ENCODE assay signal across 4 cellular contexts in the genomic region with DNA sequence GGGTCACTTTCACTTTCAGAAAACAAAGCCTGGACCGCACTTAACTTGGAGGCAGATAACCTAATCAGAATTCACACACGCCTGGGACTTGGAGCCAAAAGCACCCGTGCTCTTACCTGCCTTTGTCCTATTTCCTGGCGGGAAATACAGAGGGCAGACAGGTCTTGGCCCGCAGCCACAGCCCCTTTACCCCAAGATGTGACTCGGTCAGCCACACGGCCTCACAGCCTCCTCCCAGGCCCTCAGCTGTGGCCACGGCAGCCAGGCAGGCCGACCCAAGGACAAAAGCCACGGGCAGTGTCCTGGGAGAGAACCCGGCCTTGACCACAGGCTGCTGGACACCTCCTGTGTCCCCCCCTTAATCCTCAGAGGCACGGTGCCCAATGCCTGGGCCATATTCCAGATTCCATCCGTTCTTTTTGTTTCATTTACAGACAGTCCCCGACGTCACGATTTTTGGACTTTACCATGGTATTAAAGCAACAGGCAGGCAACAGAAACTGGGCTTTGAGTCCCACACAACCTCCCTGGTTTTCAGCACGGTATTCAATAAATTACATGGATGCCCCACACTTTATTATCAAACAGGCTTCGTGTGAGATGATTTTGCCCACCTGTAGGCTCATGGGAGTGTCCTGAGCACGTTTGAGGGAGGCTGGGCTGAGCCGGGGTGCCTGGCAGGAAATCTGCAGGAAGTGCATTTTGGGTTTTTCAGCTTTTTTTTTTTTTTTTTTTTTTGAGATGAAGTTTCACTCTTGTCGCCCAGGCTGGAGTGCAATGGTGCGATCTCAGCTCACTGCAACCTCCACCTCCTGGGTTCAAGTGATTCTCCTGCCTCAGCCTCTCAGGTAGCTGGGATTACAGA.
TF ChIP-seq lines count a peak whose summit lies in the region.

No MANE protein-coding gene starts in this region.

TF ChIP-seq in IMR-90, 13 proteins besides CTCF, POLR2A, EP300 and RAD21:
- no peak for TF ChIP-seq FOS (IDR thresholded peaks at IDR 0.05; ENCODE audit: low read depth, low read length)

TF ChIP-seq in HepG2, 621 proteins besides CTCF, POLR2A, EP300 and RAD21 (continues in another document):
- TF ChIP-seq ZNF766 (CRISPR knock-in tag; IDR thresholded peaks at IDR 0.05; ENCODE audit: borderline replicate concordance): 0 out of 2 replicates have a peak, but pooled peaks have one; percentile 47
- TF ChIP-seq GABPB1 (CRISPR knock-in tag; IDR thresholded peaks at IDR 0.05): peak; percentile 35; the same call in 1 of the 2 replicates
- peak; percentile 28; the same call in 1 of the 2 replicates for TF ChIP-seq MED1 (CRISPR knock-in tag; IDR thresholded peaks at IDR 0.05)
- TF ChIP-seq CREBL2 (CRISPR knock-in tag; IDR thresholded peaks at IDR 0.05; ENCODE audit: borderline replicate concordance): 0 out of 2 replicates have a peak, but pooled peaks have one; percentile 69
- peak; percentile 48 for TF ChIP-seq CREB1 (IDR thresholded peaks at IDR 0.05)
- TF ChIP-seq CREB1 (CRISPR knock-in tag; IDR thresholded peaks at IDR 0.05): no peak
- TF ChIP-seq ZSCAN21 (CRISPR knock-in tag; IDR thresholded peaks at IDR 0.05; ENCODE audit: borderline replicate concordance): peak; percentile 58; the same call in 1 of the 2 replicates
- TF ChIP-seq SIN3B (IDR thresholded peaks at IDR 0.05; ENCODE audit: low read length): no peak
- peak; percentile 49 for TF ChIP-seq KAT8 (CRISPR knock-in tag; IDR thresholded peaks at IDR 0.05)
- TF ChIP-seq ZNF567 (CRISPR knock-in tag; IDR thresholded peaks at IDR 0.05; ENCODE audit: borderline replicate concordance): no peak
- TF ChIP-seq ZNF691 (CRISPR knock-in tag; IDR thresholded peaks at IDR 0.05; ENCODE audit: borderline replicate concordance, low read depth): peak; percentile 29; the same call in 1 of the 2 replicates
- TF ChIP-seq CEBPB (IDR thresholded peaks at IDR 0.05; ENCODE audit: borderline replicate concordance, low read depth, low read length): no peak
- no peak for TF ChIP-seq PRPF4 (IDR thresholded peaks at IDR 0.05; ENCODE audit: low read depth, low read length, poor library complexity, severe bottlenecking)
- TF ChIP-seq TAF1 (CRISPR knock-in tag; IDR thresholded peaks at IDR 0.05): peak; percentile 58
- TF ChIP-seq, protein P1, sequence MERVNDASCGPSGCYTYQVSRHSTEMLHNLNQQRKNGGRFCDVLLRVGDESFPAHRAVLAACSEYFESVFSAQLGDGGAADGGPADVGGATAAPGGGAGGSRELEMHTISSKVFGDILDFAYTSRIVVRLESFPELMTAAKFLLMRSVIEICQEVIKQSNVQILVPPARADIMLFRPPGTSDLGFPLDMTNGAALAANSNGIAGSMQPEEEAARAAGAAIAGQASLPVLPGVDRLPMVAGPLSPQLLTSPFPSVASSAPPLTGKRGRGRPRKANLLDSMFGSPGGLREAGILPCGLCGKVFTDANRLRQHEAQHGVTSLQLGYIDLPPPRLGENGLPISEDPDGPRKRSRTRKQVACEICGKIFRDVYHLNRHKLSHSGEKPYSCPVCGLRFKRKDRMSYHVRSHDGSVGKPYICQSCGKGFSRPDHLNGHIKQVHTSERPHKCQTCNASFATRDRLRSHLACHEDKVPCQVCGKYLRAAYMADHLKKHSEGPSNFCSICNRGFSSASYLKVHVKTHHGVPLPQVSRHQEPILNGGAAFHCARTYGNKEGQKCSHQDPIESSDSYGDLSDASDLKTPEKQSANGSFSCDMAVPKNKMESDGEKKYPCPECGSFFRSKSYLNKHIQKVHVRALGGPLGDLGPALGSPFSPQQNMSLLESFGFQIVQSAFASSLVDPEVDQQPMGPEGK (CRISPR knock-in tag; IDR thresholded peaks at IDR 0.05): peak; percentile 79
- TF ChIP-seq NFATC3 (CRISPR knock-in tag; IDR thresholded peaks at IDR 0.05): peak; percentile 77; the same call in 1 of the 2 replicates
- peak; percentile 92 for TF ChIP-seq ZNF274 (CRISPR knock-in tag; IDR thresholded peaks at IDR 0.05)
- TF ChIP-seq ZSCAN29 (CRISPR knock-in tag; conservative IDR thresholded peaks at IDR 0.05): peak; percentile 32; the same call in 1 of the 2 replicates
- TF ChIP-seq ZNF841 (CRISPR knock-in tag; IDR thresholded peaks at IDR 0.05; ENCODE audit: borderline replicate concordance): no peak
- TF ChIP-seq GTF3A (CRISPR knock-in tag; conservative IDR thresholded peaks at IDR 0.05): 0 out of 2 replicates have a peak, but pooled peaks have one; percentile 39
- no peak for TF ChIP-seq SRY (CRISPR knock-in tag; IDR thresholded peaks at IDR 0.05)
- no peak for TF ChIP-seq SRF (IDR thresholded peaks at IDR 0.05; ENCODE audit: low read depth, low read length)

TF ChIP-seq in SK-N-SH treated with all-trans-retinoic acid at 6 μM for 48 hours, 23 proteins besides CTCF, POLR2A, EP300 and RAD21:
- TF ChIP-seq ZNF8 (CRISPR knock-in tag; IDR thresholded peaks at IDR 0.05) (no peak), OSR1 (CRISPR knock-in tag; IDR thresholded peaks at IDR 0.05) (no peak), RARB (CRISPR knock-in tag; IDR thresholded peaks at IDR 0.05) (no peak)

TF ChIP-seq in GM12891, 5 proteins besides CTCF, POLR2A, EP300 and RAD21:
- no peak for TF ChIP-seq POLR2AphosphoS5 (IDR thresholded peaks at IDR 0.05; ENCODE audit: low read depth, low read length)
- TF ChIP-seq SPI1 (IDR thresholded peaks at IDR 0.05; ENCODE audit: low read depth, low read length): no peak
- TF ChIP-seq POU2F2 (IDR thresholded peaks at IDR 0.05; ENCODE audit: low read depth, low read length): no peak
- no peak for TF ChIP-seq TAF1 (IDR thresholded peaks at IDR 0.05; ENCODE audit: low read depth, low read length)
- no peak for TF ChIP-seq PAX5 (IDR thresholded peaks at IDR 0.05; ENCODE audit: insufficient read depth, low read length, severe bottlenecking)
